In genomic region chr9:2241875-2242741, GRCh38 we compare ENCODE assay signal across 8 cellular contexts.
A peak's percentile ranks its signal among the peaks of the same experiment; 100 is the strongest.
DNase-seq lines count a peak whose midpoint lies in the region; ATAC-seq, FAIRE-seq and TF ChIP-seq lines count a peak whose summit lies in the region.

No MANE protein-coding gene starts in this region.

- H3K4me3 ChIP-seq in Caco-2 (ENCODE audit: low read depth, low read length): peak overlapping the region; percentile 39
- H3K4me3 ChIP-seq in NT2/D1 (ENCODE audit: insufficient read length, low read depth): peak overlapping the region; percentile 64

- CTCF ChIA-PET in Caco-2 (lab: Charles Lee): no interaction called here

- H3K9ac ChIP-seq in NT2/D1 (ENCODE audit: insufficient read length, low read depth): peak overlapping the region; percentile 69

- no TSS peak for BruUV-seq in Caco-2 (replicated peaks; lab: Mats Ljungman, UMichigan)

- no peaks in the 10 kb centered on the region for H3K36me3 ChIP-seq in Caco-2 (ENCODE audit: control insufficient read depth, insufficient read depth, low read length)
- no peaks in the 10 kb centered on the region for H3K36me3 ChIP-seq in NT2/D1 (ENCODE audit: insufficient read depth, insufficient read length, low read length)

- peak overlapping the region; percentile 62 for H3K27ac Mint-ChIP-seq in Caco-2 (ENCODE audit: unreplicated experiment)
- no peak overlapping the region for H3K27ac Mint-ChIP-seq in activated T-cell treated with anti-CD3 and anti-CD28 coated beads, Interleukin-2, amount 50 U/mL, for 24 hours

- no peaks in the 10 kb centered on the region for H3K9me3 Mint-ChIP-seq in Caco-2 (ENCODE audit: unreplicated experiment)
- peaks cover 4% of the 10 kb centered on the region for H3K9me3 Mint-ChIP-seq in activated T-cell treated with anti-CD3 and anti-CD28 coated beads, Interleukin-2, amount 50 U/mL, for 24 hours

- no peaks in the 10 kb centered on the region for H3K9me3 ChIP-seq in Caco-2
- H3K9me3 ChIP-seq in NT2/D1 (ENCODE audit: insufficient read depth, low read length): peaks cover 17% of the 10 kb centered on the region

- TF ChIP-seq CTCF in Caco-2 (IDR thresholded peaks at IDR 0.05; ENCODE audit: insufficient read depth in 1 of 2, low read depth in 1 of 2, low read length in 1 of 2, severe bottlenecking in 1 of 2, unreplicated experiment in 1 of 2): no peak

- peaks cover 6% of the 10 kb centered on the region for H3K4me1 ChIP-seq in Caco-2
- H3K4me1 ChIP-seq in NT2/D1 (ENCODE audit: insufficient read depth, insufficient read length): no peaks in the 10 kb centered on the region

- intact Hi-C loops in Caco-2 (cut with micrococcal nuclease; ENCODE audit: unreplicated experiment): loop anchor here (2.0 to 10.0 kb wide), 3 partner anchors 39 to 383 kb away; partner anchors contain the start of gene VLDLR

- no peaks in the 10 kb centered on the region for H3K27me3 ChIP-seq in Caco-2 (replicated peaks; ENCODE audit: control insufficient read depth, insufficient read depth, low read length)
- no peaks in the 10 kb centered on the region for H3K27me3 ChIP-seq in NT2/D1 (ENCODE audit: insufficient read depth, insufficient read length)

- peak; percentile 67 for FAIRE-seq in HTR-8/SVneo (lab: Jason Lieb, UNC)

- POLR2A ChIA-PET in Caco-2 (lab: Charles Lee): interaction anchor here (0.5 to 0.6 kb wide), 2 partner anchors 31 to 602 kb away, joined by 3 to 5 read pairs; partner anchors contain the start of gene PUM3

- peaks cover 13% of the 10 kb centered on the region for H3K4me1 Mint-ChIP-seq in Caco-2 (ENCODE audit: low read depth, unreplicated experiment)
- peaks cover 16% of the 10 kb centered on the region for H3K4me1 Mint-ChIP-seq in activated T-cell treated with anti-CD3 and anti-CD28 coated beads, Interleukin-2, amount 50 U/mL, for 24 hours (ENCODE audit: low read depth)

- peak overlapping the region; percentile 75 for H3K4me3 Mint-ChIP-seq in Caco-2 (ENCODE audit: unreplicated experiment)
- H3K4me3 Mint-ChIP-seq in activated T-cell treated with anti-CD3 and anti-CD28 coated beads, Interleukin-2, amount 50 U/mL, for 24 hours: peak overlapping the region; percentile 68

- peak; percentile 94 for ATAC-seq in GM21423 (IDR thresholded peaks at IDR 0.05; ENCODE audit: unreplicated experiment)

- H3K36me3 Mint-ChIP-seq in Caco-2 (ENCODE audit: insufficient read depth, unreplicated experiment): peaks cover 14% of the 10 kb centered on the region
- H3K36me3 Mint-ChIP-seq in activated T-cell treated with anti-CD3 and anti-CD28 coated beads, Interleukin-2, amount 50 U/mL, for 24 hours (ENCODE audit: low read depth): no peaks in the 10 kb centered on the region

- H3K27me3 Mint-ChIP-seq in Caco-2 (ENCODE audit: insufficient read depth, unreplicated experiment): no peaks in the 10 kb centered on the region
- H3K27me3 Mint-ChIP-seq in activated T-cell treated with anti-CD3 and anti-CD28 coated beads, Interleukin-2, amount 50 U/mL, for 24 hours: peaks cover 24% of the 10 kb centered on the region

- DNase-seq in Caco-2: peak; percentile 65 to 85
- DNase-seq in HTR-8/SVneo (ENCODE audit: insufficient read length, low spot score): peak; percentile 70
- DNase-seq in NT2/D1 (ENCODE audit: low read depth, low spot score): peak; percentile 93
- DNase-seq in activated T-cell treated with anti-CD3 and anti-CD28 coated beads, Interleukin-2, amount 50 U/mL, for 24 hours: peak; percentile 83
- peak; percentile 83 for DNase-seq in fibroblast of gingiva (ENCODE audit: low read depth)
- peak; percentile 85 for DNase-seq in myocyte (ENCODE audit: low read depth)
- peak; percentile 38 for DNase-seq in stimulated activated naive CD4-positive, alpha-beta T cell treated with Interleukin-2 at 50 U/mL for 16 hours (lab: John Stamatoyannopoulos, UW)

Comparison
In these comparisons a context has a peak if more than half of its experiments do, and no peak if none do; other contexts are left out.
1. Peak in every context shown above with its lines: DNase-seq, ATAC-seq and H3K4me3 ChIP-seq.
2. DNase-seq: peak in every context shown above with its lines; median percentile 93 in NT2/D1; 85 in myocyte; 83 in activated T-cell treated with anti-CD3 and anti-CD28 coated beads, Interleukin-2, amount 50 U/mL, for 24 hours; 83 in fibroblast of gingiva; 75 in Caco-2; 70 in HTR-8/SVneo; 38 in stimulated activated naive CD4-positive, alpha-beta T cell treated with Interleukin-2 at 50 U/mL for 16 hours.